Comparison of ENCODE assay signal across 11 cellular contexts in the genomic region with DNA sequence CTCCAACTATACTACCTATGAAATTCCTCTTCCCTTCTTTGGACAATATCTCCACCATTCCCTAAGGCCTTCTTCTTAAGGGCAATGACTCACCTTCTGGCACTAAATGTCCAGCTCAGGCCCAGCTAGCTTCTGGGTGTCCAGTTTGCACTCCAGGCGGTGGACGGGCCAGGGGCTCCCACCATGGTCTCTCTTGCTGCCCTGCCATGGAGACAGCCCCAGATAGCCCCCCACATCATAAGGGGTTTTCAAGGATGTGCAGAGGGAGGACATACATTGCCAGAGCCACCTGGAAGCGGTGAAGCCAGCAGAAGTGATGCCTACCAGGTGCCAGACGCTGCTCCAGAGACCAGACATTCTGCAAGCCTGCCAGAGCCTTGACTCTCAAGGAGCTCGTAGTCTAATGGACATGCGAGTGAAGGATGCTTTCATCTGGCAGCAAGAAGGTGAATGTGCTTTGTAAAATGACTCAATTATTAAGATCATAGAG. TPM values are rescaled to one million over a fixed set of nuclear protein-coding genes. Genes with fewer than 3 reads are reported as not detected.
A peak's percentile ranks its signal among the peaks of the same experiment; 100 is the strongest.
DNase-seq lines count a peak whose midpoint lies in the region; ATAC-seq and TF ChIP-seq lines count a peak whose summit lies in the region.
"Had no signal": no experiment of that assay in that cellular context is flagged by ENCODE, and none has a peak within 500 bp of the region (broad histone marks: within the 10 kb centered on the region; RNA-seq: fewer than 3 reads in every experiment).

No MANE protein-coding gene starts in this region.

- H3K4me3 Mint-ChIP-seq in chondrocyte (ENCODE audit: unreplicated experiment) = no peak overlapping the region
- H3K4me3 Mint-ChIP-seq: stimulated activated naive B cell treated with anti-CD40 and anti-IgM and Interleukin-4, amounts not matched to agents 10 μg/mL and 1 μg/mL and 100 μg/mL, for 72 hours had no signal

- peaks cover 1% of the 10 kb centered on the region for H3K36me3 Mint-ChIP-seq in chondrocyte (ENCODE audit: low read depth)
- H3K36me3 Mint-ChIP-seq: stimulated activated naive B cell treated with anti-CD40 and anti-IgM and Interleukin-4, amounts not matched to agents 10 μg/mL and 1 μg/mL and 100 μg/mL, for 72 hours had no signal

- DNase-seq in Right ventricle myocardium superior (no peak), Right ventricle myocardium inferior (ENCODE audit: missing footprints) (no peak), chondrocyte (ENCODE audit: low spot score) (no peak), aorta (peak in 1 of 2 donors; percentile 67), NCI-H2029 treated with DMSO at 0.1 percent for 48 hours (lab: John Stamatoyannopoulos, UW) (no peak), erythroblast (lab: John Stamatoyannopoulos, UW) (no peak), upper lobe of left lung (no peak)
- DNase-seq: activated T-cell treated with anti-CD3 and anti-CD28 coated beads for 4 hours; mucosa of descending colon; stimulated activated naive B cell treated with anti-CD40 and anti-IgM and Interleukin-4, amounts not matched to agents 10 μg/mL and 1 μg/mL and 100 μg/mL, for 72 hours had no signal

- 13 to 16% methylated on average over 6 of the region's 6 CpGs for WGBS in aorta, 2 donors
- WGBS in upper lobe of left lung, 2 donors = 84 to 86% methylated on average over 4 to 6 of the region's 6 CpGs

- TF ChIP-seq CTCF in chondrocyte (IDR thresholded peaks at IDR 0.05) = no peak
- TF ChIP-seq CTCF in upper lobe of left lung (IDR thresholded peaks at IDR 0.05) = no peak

- peaks cover 73% of the 10 kb centered on the region for H3K4me1 Mint-ChIP-seq in chondrocyte (ENCODE audit: low read depth)
- H3K4me1 Mint-ChIP-seq: stimulated activated naive B cell treated with anti-CD40 and anti-IgM and Interleukin-4, amounts not matched to agents 10 μg/mL and 1 μg/mL and 100 μg/mL, for 72 hours had no signal

- H3K9me3 Mint-ChIP-seq in chondrocyte (ENCODE audit: low read depth) = no peaks in the 10 kb centered on the region
- H3K9me3 Mint-ChIP-seq: stimulated activated naive B cell treated with anti-CD40 and anti-IgM and Interleukin-4, amounts not matched to agents 10 μg/mL and 1 μg/mL and 100 μg/mL, for 72 hours had no signal

- no peak for TF ChIP-seq EP300 in upper lobe of left lung (IDR thresholded peaks at IDR 0.05)

- peak overlapping the region; percentile 97 for H3K27ac Mint-ChIP-seq in chondrocyte (ENCODE audit: unreplicated experiment)
- H3K27ac Mint-ChIP-seq: stimulated activated naive B cell treated with anti-CD40 and anti-IgM and Interleukin-4, amounts not matched to agents 10 μg/mL and 1 μg/mL and 100 μg/mL, for 72 hours had no signal

- no peak for TF ChIP-seq POLR2A in erythroblast (IDR thresholded peaks at IDR 0.05; ENCODE audit: low read length)
- TF ChIP-seq POLR2A in upper lobe of left lung (IDR thresholded peaks at IDR 0.05) = no peak

- intact Hi-C loops in Right ventricle myocardium superior (cut with DNase I) (no loop called here), Right ventricle myocardium inferior (cut with DNase I) (loop anchor here (5.0 kb wide), 1 partner anchor 43 kb away; a partner anchor contains a TSS), aorta (cut with DNase I) (loop anchor here (2.0 to 5.0 kb wide), 3 partner anchors 26 to 43 kb away; a partner anchor contains a TSS)

- H3K27me3 Mint-ChIP-seq in chondrocyte (ENCODE audit: low read depth) = no peaks in the 10 kb centered on the region

- peak overlapping the region; percentile 53 for H3K27ac ChIP-seq in muscle layer of duodenum (ENCODE audit: low read length)
- H3K27ac ChIP-seq in aorta (ENCODE audit: low read depth in 1 of 2, low read length in 2 of 2) = peak overlapping the region; percentile 94
- peak overlapping the region in 2 of 4 donors; percentile 24 to 61 for H3K27ac ChIP-seq in upper lobe of left lung

- H3K4me3 ChIP-seq in muscle layer of duodenum (ENCODE audit: low read depth in 1 of 2, low read length in 2 of 2) = no peak overlapping the region
- H3K4me3 ChIP-seq in aorta (ENCODE audit: low read length in 2 of 2) = no peak overlapping the region
- H3K4me3 ChIP-seq in upper lobe of left lung = no peak overlapping the region
- H3K4me3 ChIP-seq: mucosa of descending colon had no signal

- no peaks in the 10 kb centered on the region for H3K27me3 ChIP-seq in muscle layer of duodenum (ENCODE audit: low read depth, low read length)
- H3K27me3 ChIP-seq in aorta (ENCODE audit: control insufficient read depth in 1 of 2, insufficient read depth in 2 of 2, low read length in 1 of 2) = no peaks in the 10 kb centered on the region
- no peaks in the 10 kb centered on the region for H3K27me3 ChIP-seq in upper lobe of left lung

- H3K9me3 ChIP-seq in muscle layer of duodenum (ENCODE audit: control insufficient read depth in 1 of 2, low read length in 2 of 2) (no peaks in the 10 kb centered on the region), aorta (ENCODE audit: control insufficient read depth, low read length) (no peaks in the 10 kb centered on the region), upper lobe of left lung (no peaks in the 10 kb centered on the region)
- H3K9me3 ChIP-seq: mucosa of descending colon had no signal

- ATAC-seq in Right ventricle myocardium superior (ENCODE audit: poor library complexity) (peak; percentile 2), Right ventricle myocardium inferior (no peak), aorta (ENCODE audit: low FRiP score) (peak; percentile 62), upper lobe of left lung (ENCODE audit: low FRiP score in 2 of 2) (no peak)
- ATAC-seq: stimulated activated naive B cell treated with anti-CD40 and anti-IgM and Interleukin-4, amounts not matched to agents 10 μg/mL and 1 μg/mL and 100 μg/mL, for 72 hours had no signal

- peaks cover 22 to 34% of the 10 kb centered on the region in 2 donors for H3K4me1 ChIP-seq in muscle layer of duodenum (ENCODE audit: control insufficient read depth in 1 of 2, insufficient read depth in 2 of 2, low read length in 2 of 2)
- H3K4me1 ChIP-seq in aorta (ENCODE audit: control insufficient read depth in 1 of 2, insufficient read depth in 2 of 2, low read length in 2 of 2) = peaks cover 0 to 6% of the 10 kb centered on the region in 2 donors
- peaks cover 12 to 19% (median 17%) of the 10 kb centered on the region in 4 donors for H3K4me1 ChIP-seq in upper lobe of left lung

- no peaks in the 10 kb centered on the region for H3K36me3 ChIP-seq in muscle layer of duodenum (ENCODE audit: control insufficient read depth in 1 of 2, insufficient read depth in 2 of 2, low read length in 2 of 2)
- H3K36me3 ChIP-seq in aorta (ENCODE audit: control insufficient read depth in 1 of 2, insufficient read depth in 2 of 2, low read length in 1 of 2) = no peaks in the 10 kb centered on the region
- H3K36me3 ChIP-seq in upper lobe of left lung = no peaks in the 10 kb centered on the region

RNA-seq across cellular contexts. Expression of a gene that starts 43.7 kb away (rescaled TPM):
- 43.1 TPM for total RNA-seq in Right ventricle myocardium superior
- total RNA-seq in Right ventricle myocardium inferior = 46.0 TPM
- 474 to 505 TPM (median 492 TPM) in 3 replicates for total RNA-seq in chondrocyte
- total RNA-seq in aorta = 100 to 1,000 TPM; 117 to 172 TPM
- 100 to 1,000 TPM in 1 of 2 donors, 10 to 100 TPM in 1; 61.2 to 110 TPM for polyA plus RNA-seq in aorta
- 100 to 1,000 TPM in 5 of 6 donors, 10 to 100 TPM in 1; 51.3 to 241 (median 125) TPM for total RNA-seq in upper lobe of left lung

Comparison
In these comparisons a context has a peak if more than half of its experiments do, and no peak if none do; other contexts are left out.
1. ATAC-seq: peak in Right ventricle myocardium superior (single experiment) and aorta (single experiment); none in Right ventricle myocardium inferior (single experiment) and upper lobe of left lung (0 of 2).